Comparison of ENCODE assay signal across 1 cellular context in genomic region chr16:10405386-10405939, GRCh38.
A peak's percentile ranks its signal among the peaks of the same experiment; 100 is the strongest.
TF ChIP-seq lines count a peak whose summit lies in the region.

No MANE protein-coding gene starts in this region.

TF ChIP-seq in HepG2, 621 proteins besides CTCF, POLR2A, EP300 and RAD21 (continued from another document and continues in another):
- TF ChIP-seq DZIP1 (CRISPR knock-in tag; IDR thresholded peaks at IDR 0.05): no peak
- peak; percentile 62; the same call in 1 of the 2 replicates for TF ChIP-seq SALL1 (CRISPR knock-in tag; IDR thresholded peaks at IDR 0.05)
- no peak for TF ChIP-seq ZNF713 (CRISPR knock-in tag; IDR thresholded peaks at IDR 0.05)
- TF ChIP-seq THAP11 (CRISPR knock-in tag; IDR thresholded peaks at IDR 0.05): no peak
- no peak for TF ChIP-seq PLRG1 (conservative IDR thresholded peaks at IDR 0.05)
- TF ChIP-seq ZBTB37 (CRISPR knock-in tag; IDR thresholded peaks at IDR 0.05): no peak
- no peak for TF ChIP-seq PRDM4 (CRISPR knock-in tag; IDR thresholded peaks at IDR 0.05; ENCODE audit: borderline replicate concordance)
- TF ChIP-seq GABPA (IDR thresholded peaks at IDR 0.05; ENCODE audit: low read depth, low read length): no peak
- TF ChIP-seq GABPA (CRISPR knock-in tag; IDR thresholded peaks at IDR 0.05; ENCODE audit: low read depth): no peak
- TF ChIP-seq IRF2 (CRISPR knock-in tag; IDR thresholded peaks at IDR 0.05): 0 out of 2 replicates have a peak, but pooled peaks have one; percentile 14
- no peak for TF ChIP-seq ZSCAN5A (CRISPR knock-in tag; IDR thresholded peaks at IDR 0.05; ENCODE audit: borderline replicate concordance)
- no peak for TF ChIP-seq ZNF646 (CRISPR knock-in tag; IDR thresholded peaks at IDR 0.05)
- TF ChIP-seq ZNF790 (CRISPR knock-in tag; IDR thresholded peaks at IDR 0.05; ENCODE audit: borderline replicate concordance): no peak
- no peak for TF ChIP-seq ZNF205 (CRISPR knock-in tag; IDR thresholded peaks at IDR 0.05)
- no peak for TF ChIP-seq ZC3H13 (CRISPR knock-in tag; IDR thresholded peaks at IDR 0.05)
- TF ChIP-seq HNF1A (IDR thresholded peaks at IDR 0.05; ENCODE audit: low read depth): no peak
- TF ChIP-seq HNF1A (CRISPR knock-in tag; IDR thresholded peaks at IDR 0.05; ENCODE audit: borderline replicate concordance): no peak
- peak; percentile 40; the same call in 1 of the 2 replicates for TF ChIP-seq ZMYM4 (CRISPR knock-in tag; IDR thresholded peaks at IDR 0.05)
- TF ChIP-seq KLF13 (CRISPR knock-in tag; IDR thresholded peaks at IDR 0.05): no peak
- TF ChIP-seq MBD4 (IDR thresholded peaks at IDR 0.05; ENCODE audit: borderline replicate concordance, low read length): no peak
- TF ChIP-seq IKZF1 (IDR thresholded peaks at IDR 0.05): no peak
- no peak for TF ChIP-seq TOPORS (CRISPR knock-in tag; IDR thresholded peaks at IDR 0.05)
- no peak for TF ChIP-seq ZNF513 (CRISPR knock-in tag; conservative IDR thresholded peaks at IDR 0.05)
- no peak for TF ChIP-seq HMG20A (CRISPR knock-in tag; IDR thresholded peaks at IDR 0.05; ENCODE audit: borderline replicate concordance)
- TF ChIP-seq ZNF260 (CRISPR knock-in tag; IDR thresholded peaks at IDR 0.05; ENCODE audit: borderline replicate concordance, low read depth): no peak
- TF ChIP-seq PHB2 (IDR thresholded peaks at IDR 0.05; ENCODE audit: partially characterized antibody): no peak
- no peak for TF ChIP-seq ZBTB49 (CRISPR knock-in tag; IDR thresholded peaks at IDR 0.05; ENCODE audit: borderline replicate concordance)
- TF ChIP-seq MED1 (CRISPR knock-in tag; IDR thresholded peaks at IDR 0.05): peak; percentile 86
- TF ChIP-seq SP1 (IDR thresholded peaks at IDR 0.05): no peak
- TF ChIP-seq SP1 (CRISPR knock-in tag; IDR thresholded peaks at IDR 0.05): no peak
- TF ChIP-seq ZFP36L2 (CRISPR knock-in tag; IDR thresholded peaks at IDR 0.05): no peak
